7 cellular contexts compared by ENCODE assay signal in the genomic region with DNA sequence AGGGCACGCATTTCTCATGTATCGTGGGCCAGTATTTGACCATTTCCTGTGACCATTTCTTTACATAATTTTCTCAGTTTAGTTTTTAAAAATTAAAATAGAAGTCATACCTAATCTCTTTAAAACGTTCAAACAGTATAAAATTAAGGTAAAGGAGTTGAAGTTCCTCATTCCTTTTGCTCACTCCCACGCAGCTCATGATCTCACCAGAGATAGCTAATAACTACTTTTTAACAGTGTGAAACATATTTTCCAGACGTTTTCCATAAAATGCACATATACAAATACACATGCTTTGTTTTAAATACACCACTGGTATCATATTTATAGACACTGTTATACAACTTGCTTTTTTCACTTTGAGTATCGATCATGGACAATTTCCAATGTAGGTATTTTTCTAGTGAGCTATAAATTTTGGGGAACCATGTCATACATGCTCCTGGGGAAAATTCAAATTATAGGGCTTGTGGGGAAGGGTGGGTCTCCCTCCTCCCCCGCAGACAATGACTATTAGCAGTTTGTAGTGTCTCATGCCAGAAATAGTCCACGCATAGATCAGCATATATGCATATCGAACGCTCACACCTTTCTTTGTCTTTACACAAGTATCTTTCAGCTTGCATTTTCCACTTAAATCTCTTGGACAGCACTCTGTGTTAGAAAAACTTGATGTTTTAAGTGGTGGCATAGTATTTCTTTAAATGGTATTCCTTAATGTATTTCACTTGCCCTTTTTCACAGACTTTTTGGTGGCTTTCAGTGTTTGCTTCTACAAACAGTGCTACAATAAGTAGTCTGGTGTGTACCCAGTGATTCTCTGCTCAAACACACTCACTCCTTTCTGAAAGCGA.
DNase-seq lines count a peak whose midpoint lies in the region; ATAC-seq, FAIRE-seq and TF ChIP-seq lines count a peak whose summit lies in the region.

No MANE protein-coding gene starts in this region.

- H3K9me3 Mint-ChIP-seq in chondrocyte (ENCODE audit: low read depth), result no peaks in the 10 kb centered on the region

- peak; percentile 40 for FAIRE-seq in GM12892 (lab: Jason Lieb, UNC)

- no peak overlapping the region for H3K27ac ChIP-seq in substantia nigra (ENCODE audit: low read depth, low read length, poor library complexity, severe bottlenecking)

- H3K27ac Mint-ChIP-seq in chondrocyte (ENCODE audit: unreplicated experiment), result peak overlapping the region; percentile 94

- DNase-seq in GM12892 (ENCODE audit: insufficient read length) (no peak), M059J (ENCODE audit: low read depth) (peak; percentile 73), chondrocyte (ENCODE audit: low spot score) (no peak), renal cortical epithelial cell (ENCODE audit: low read depth) (peak; percentile 42), NCI-H146 treated with DMSO at 0.1 percent for 48 hours (lab: John Stamatoyannopoulos, UW; ENCODE audit: unreplicated experiment) (no peak), substantia nigra (lab: John Stamatoyannopoulos, UW) (no peak)

- no peak for TF ChIP-seq CTCF in chondrocyte (IDR thresholded peaks at IDR 0.05)

- TF ChIP-seq POLR2A in GM12892 (IDR thresholded peaks at IDR 0.05; ENCODE audit: low read depth, low read length), result no peak

- H3K36me3 Mint-ChIP-seq in chondrocyte (ENCODE audit: low read depth), result no peaks in the 10 kb centered on the region

- no peaks in the 10 kb centered on the region for H3K27me3 Mint-ChIP-seq in chondrocyte (ENCODE audit: low read depth)

- ATAC-seq in GM18517 (IDR thresholded peaks at IDR 0.05; ENCODE audit: unreplicated experiment), result no peak

- peaks cover 70% of the 10 kb centered on the region for H3K4me1 Mint-ChIP-seq in chondrocyte (ENCODE audit: low read depth)

- H3K4me3 Mint-ChIP-seq in chondrocyte (ENCODE audit: unreplicated experiment), result peak overlapping the region; percentile 70

Comparison
In these comparisons a context has a peak if more than half of its experiments do, and no peak if none do; other contexts are left out.
1. DNase-seq: peak in M059J (single experiment) and renal cortical epithelial cell (single experiment); none in GM12892 (single experiment), chondrocyte (single experiment), NCI-H146 treated with DMSO at 0.1 percent for 48 hours (single experiment) and substantia nigra (0 of 49).